ENCODE assay signal across 16 cellular contexts in the genomic region with DNA sequence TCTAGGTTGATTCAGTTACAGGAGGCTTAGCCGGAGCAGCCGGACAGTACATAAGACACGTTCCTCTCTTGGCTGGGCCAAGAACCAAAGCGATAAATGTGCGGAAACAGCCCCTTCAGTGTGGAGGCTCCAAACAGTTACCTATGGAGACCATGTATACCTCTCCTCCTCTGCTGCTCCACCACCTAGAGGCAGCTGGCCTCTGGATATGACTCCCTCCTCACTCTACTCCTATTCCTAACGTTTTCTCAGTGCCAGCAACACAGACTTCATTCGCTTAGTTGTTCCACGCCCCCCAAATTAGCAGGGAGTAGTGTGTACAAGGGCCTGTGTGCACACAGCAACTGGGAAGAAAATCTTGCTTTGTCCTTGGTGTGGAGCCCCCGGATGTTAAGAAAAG.
"Had no signal": no experiment of that assay in that cellular context is flagged by ENCODE, and none has a peak within 500 bp of the region (broad histone marks: within the 10 kb centered on the region; RNA-seq: fewer than 3 reads in every experiment).

No MANE protein-coding gene starts in this region.

- H3K4me3 Mint-ChIP-seq: activated CD4-positive, alpha-beta T cell treated with anti-CD3 and anti-CD28 coated beads for 36 hours; activated CD8-positive, alpha-beta T cell treated with anti-CD3 and anti-CD28 coated beads for 36 hours; activated naive CD4-positive, alpha-beta T cell treated with anti-CD3 and anti-CD28 coated beads, Interleukin-2, amount 50 U/mL, for 24 hours; memory B cell; naive thymus-derived CD8-positive, alpha-beta T cell; stimulated activated naive CD8-positive, alpha-beta T cell treated with anti-CD3 and anti-CD28 coated beads, Interleukin-15, amount 100 ng/mL, for 72 hours; T-helper 17 cell had no signal

- H3K27ac Mint-ChIP-seq: activated CD4-positive, alpha-beta T cell treated with anti-CD3 and anti-CD28 coated beads for 36 hours; activated CD8-positive, alpha-beta T cell treated with anti-CD3 and anti-CD28 coated beads for 36 hours; activated naive CD4-positive, alpha-beta T cell treated with anti-CD3 and anti-CD28 coated beads, Interleukin-2, amount 50 U/mL, for 24 hours; memory B cell; naive thymus-derived CD8-positive, alpha-beta T cell; stimulated activated naive CD8-positive, alpha-beta T cell treated with anti-CD3 and anti-CD28 coated beads, Interleukin-15, amount 100 ng/mL, for 72 hours; T-helper 17 cell had no signal

- ATAC-seq: activated CD4-positive, alpha-beta T cell treated with anti-CD3 and anti-CD28 coated beads for 36 hours; activated CD8-positive, alpha-beta T cell treated with anti-CD3 and anti-CD28 coated beads for 36 hours; esophagus mucosa; left ventricle myocardium superior; naive thymus-derived CD8-positive, alpha-beta T cell; stimulated activated naive CD8-positive, alpha-beta T cell treated with anti-CD3 and anti-CD28 coated beads, Interleukin-15, amount 100 ng/mL, for 72 hours; T-helper 17 cell; upper lobe of right lung had no signal

- H3K27me3 Mint-ChIP-seq: activated CD8-positive, alpha-beta T cell treated with anti-CD3 and anti-CD28 coated beads for 36 hours; stimulated activated naive CD8-positive, alpha-beta T cell treated with anti-CD3 and anti-CD28 coated beads, Interleukin-15, amount 100 ng/mL, for 72 hours had no signal

- H3K36me3 Mint-ChIP-seq: activated naive CD4-positive, alpha-beta T cell treated with anti-CD3 and anti-CD28 coated beads, Interleukin-2, amount 50 U/mL, for 24 hours; memory B cell; naive thymus-derived CD8-positive, alpha-beta T cell had no signal

- H3K4me1 Mint-ChIP-seq: activated CD4-positive, alpha-beta T cell treated with anti-CD3 and anti-CD28 coated beads for 36 hours; activated naive CD4-positive, alpha-beta T cell treated with anti-CD3 and anti-CD28 coated beads, Interleukin-2, amount 50 U/mL, for 24 hours; memory B cell; naive thymus-derived CD8-positive, alpha-beta T cell; stimulated activated naive CD8-positive, alpha-beta T cell treated with anti-CD3 and anti-CD28 coated beads, Interleukin-15, amount 100 ng/mL, for 72 hours; T-helper 17 cell had no signal

- DNase-seq: activated CD4-positive, alpha-beta T cell treated with anti-CD3 and anti-CD28 coated beads for 36 hours; activated CD8-positive, alpha-beta memory T cell treated with anti-CD3 and anti-CD28 coated beads, Interleukin-2, amount 50 U/mL, for 4 hours; activated CD8-positive, alpha-beta T cell treated with anti-CD3 and anti-CD28 coated beads for 36 hours; activated effector memory CD4-positive, alpha-beta T cell treated with anti-CD3 and anti-CD28 coated beads, Interleukin-2, amount 50 U/mL, for 16 hours; activated T-cell treated with anti-CD3 and anti-CD28 coated beads, Interleukin-2, amount 50 U/mL, for 48 hours; left ventricle myocardium superior; naive thymus-derived CD8-positive, alpha-beta T cell; sigmoid colon; stimulated activated CD4-positive, alpha-beta T cell treated with anti-CD3 and anti-CD28 coated beads, Interleukin-1b, Interleukin-23, amount 100 ng/mL, for 48 hours; stimulated activated naive CD8-positive, alpha-beta T cell treated with anti-CD3 and anti-CD28 coated beads, Interleukin-15, amount 100 ng/mL, for 72 hours; T-helper 17 cell; upper lobe of right lung; WERI-Rb-1 had no signal

- H3K9me3 Mint-ChIP-seq: activated CD8-positive, alpha-beta T cell treated with anti-CD3 and anti-CD28 coated beads for 36 hours; activated naive CD4-positive, alpha-beta T cell treated with anti-CD3 and anti-CD28 coated beads, Interleukin-2, amount 50 U/mL, for 24 hours; memory B cell; naive thymus-derived CD8-positive, alpha-beta T cell; stimulated activated naive CD8-positive, alpha-beta T cell treated with anti-CD3 and anti-CD28 coated beads, Interleukin-15, amount 100 ng/mL, for 72 hours had no signal
